ENCODE assay signal across 7 cellular contexts in the genomic region with DNA sequence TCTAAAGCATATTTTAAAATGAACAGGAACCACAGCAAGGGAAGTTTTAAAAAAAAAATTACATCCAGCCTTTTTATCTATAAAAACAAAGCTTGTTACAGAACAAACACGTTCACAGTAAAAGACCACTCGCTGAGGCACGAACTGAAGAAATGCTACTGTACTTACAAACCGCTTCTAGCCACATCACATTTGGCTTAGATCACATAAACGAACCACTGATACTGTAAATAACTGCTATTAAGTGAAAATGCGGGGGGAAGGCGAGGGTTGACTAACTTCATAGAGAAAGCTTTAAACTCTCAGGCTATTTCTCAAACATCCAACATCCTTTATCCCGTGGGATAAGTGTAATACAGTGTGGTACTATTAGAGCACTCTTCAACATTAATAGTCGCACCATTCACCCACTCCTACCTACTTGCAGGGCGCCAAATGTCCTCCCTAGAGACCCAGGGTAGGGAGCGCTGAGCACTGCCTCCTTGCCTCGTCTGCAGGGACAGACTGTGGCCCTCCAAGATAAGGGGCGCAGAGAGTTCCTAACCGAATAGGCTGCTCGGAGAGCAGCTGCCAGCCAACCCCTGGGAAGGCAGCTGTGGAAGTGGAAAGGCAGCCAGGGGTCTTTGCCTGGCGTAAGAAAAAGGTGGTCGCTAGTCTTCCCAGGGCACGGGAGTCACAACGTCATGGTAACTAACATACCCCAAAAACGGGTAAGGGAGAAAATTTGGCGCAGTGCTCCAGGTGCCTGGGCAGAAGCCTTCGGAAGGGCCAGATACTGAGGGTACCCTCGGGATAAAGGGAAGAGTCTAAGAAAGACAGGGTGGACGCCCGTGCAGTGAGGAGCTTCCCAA.
DNase-seq lines count a peak whose midpoint lies in the region; ATAC-seq and TF ChIP-seq lines count a peak whose summit lies in the region.

No MANE protein-coding gene starts in this region.

- peak; percentile 15 for DNase-seq in HCEC 1CT
- DNase-seq in NCI-H1105 treated with DMSO at 0.1 percent for 48 hours (lab: John Stamatoyannopoulos, UW), result peak; percentile 30
- peak; percentile 23 for DNase-seq in activated CD8-positive, alpha-beta memory T cell treated with anti-CD3 and anti-CD28 coated beads, Interleukin-2, amount 50 U/mL, for 4 hours
- DNase-seq in fibroblast of mammary gland (ENCODE audit: low read depth), result peak; percentile 47
- peak; percentile 18 for DNase-seq in nephron progenitor cell

- peaks cover 15% of the 10 kb centered on the region for H3K27me3 Mint-ChIP-seq in nephron progenitor cell (ENCODE audit: low read depth, poor library complexity)

- no peak overlapping the region for H3K27ac Mint-ChIP-seq in nephron progenitor cell

- peaks cover 14% of the 10 kb centered on the region for H3K9me3 Mint-ChIP-seq in nephron progenitor cell

- ATAC-seq in GM18873 (IDR thresholded peaks at IDR 0.05; ENCODE audit: low FRiP score, unreplicated experiment), result no peak

- H3K36me3 Mint-ChIP-seq in nephron progenitor cell (ENCODE audit: low read depth), result peaks cover 17% of the 10 kb centered on the region

- H3K4me3 ChIP-seq in GM12875 (ENCODE audit: low read depth, low read length), result peak overlapping the region; percentile 70
- peak overlapping the region; percentile 75 for H3K4me3 ChIP-seq in fibroblast of mammary gland (ENCODE audit: control insufficient read depth, low read depth, low read length)

- TF ChIP-seq CTCF in GM12875 (IDR thresholded peaks at IDR 0.05; ENCODE audit: borderline replicate concordance, insufficient read depth, low read depth, low read length) (no peak), fibroblast of mammary gland (conservative IDR thresholded peaks at IDR 0.05; ENCODE audit: control insufficient read depth, insufficient read depth, low read depth, low read length) (no peak), nephron progenitor cell (IDR thresholded peaks at IDR 0.05) (no peak)

- H3K4me1 Mint-ChIP-seq in nephron progenitor cell, result peaks cover 14% of the 10 kb centered on the region

- peak overlapping the region; percentile 86 for H3K4me3 Mint-ChIP-seq in nephron progenitor cell
